Comparison of ENCODE assay signal across 10 cellular contexts in the genomic region with DNA sequence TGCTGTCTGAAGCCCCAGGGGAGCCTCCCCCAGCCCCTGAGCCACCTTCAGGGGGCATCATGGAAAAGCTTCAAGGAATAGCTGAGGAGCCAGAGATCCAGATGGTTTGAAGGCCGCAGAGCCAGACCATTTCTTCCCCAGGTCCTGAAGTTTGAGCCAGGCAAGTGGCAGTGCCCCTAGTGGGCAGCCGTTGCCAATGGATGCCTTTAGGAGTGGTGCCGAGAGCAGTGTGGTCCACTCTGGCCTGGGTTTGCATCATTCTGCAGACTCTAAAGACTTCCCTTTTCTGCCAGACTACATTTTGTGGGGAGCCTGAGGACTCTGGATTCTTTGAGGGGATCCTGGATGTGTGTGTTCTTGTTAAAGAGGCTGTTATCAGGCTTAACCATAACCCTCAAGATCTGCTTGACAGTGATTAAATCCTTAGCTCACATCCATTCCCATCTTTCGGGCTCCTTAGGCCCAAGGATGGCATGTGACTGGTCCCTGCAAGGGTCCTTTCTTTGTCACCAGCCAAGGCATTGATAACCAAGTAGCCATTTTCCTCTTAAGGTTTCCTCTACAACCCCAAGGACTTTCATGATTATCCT. TPM values are rescaled to one million over a fixed set of nuclear protein-coding genes. Genes with fewer than 3 reads are reported as not detected.
DNase-seq lines count a peak whose midpoint lies in the region; ATAC-seq and TF ChIP-seq lines count a peak whose summit lies in the region.
"Had no signal": no experiment of that assay in that cellular context is flagged by ENCODE, and none has a peak within 500 bp of the region (broad histone marks: within the 10 kb centered on the region; RNA-seq: fewer than 3 reads in every experiment).

No MANE protein-coding gene starts in this region.

- POLR2A ChIA-PET in Panc1 (lab: Charles Lee), result no interaction called here

- H3K79me2 ChIP-seq in fibroblast of lung (ENCODE audit: control insufficient read depth, insufficient read depth, low read length), result no peaks in the 10 kb centered on the region

- 58 to 81% (median 66%) methylated on average over 2 to 4 of the region's 4 CpGs for WGBS in spleen, 5 donors

- in situ Hi-C loops in Panc1 (cut with HindIII; ENCODE audit: low pct_unique_long_range_greater_than_20kb, low sequenced_read_pairs), result no loop called here

- H4K20me1 ChIP-seq in fibroblast of lung (ENCODE audit: control insufficient read depth, extremely low read depth, insufficient read depth, low read length), result no peaks in the 10 kb centered on the region

- no peak overlapping the region for H3K27ac ChIP-seq in Panc1 (ENCODE audit: low read length)
- H3K27ac ChIP-seq in fibroblast of lung (ENCODE audit: insufficient read depth, low read length), result no peak overlapping the region
- no peak overlapping the region for H3K27ac ChIP-seq in spleen

- H3K9me3 ChIP-seq in Panc1 (ENCODE audit: control insufficient read depth, insufficient read depth, low read depth, low read length), result no peaks in the 10 kb centered on the region
- H3K9me3 ChIP-seq in fibroblast of lung (ENCODE audit: control insufficient read depth, insufficient read depth, low read depth, low read length), result no peaks in the 10 kb centered on the region
- H3K9me3 ChIP-seq in spleen, result no peaks in the 10 kb centered on the region

- TF ChIP-seq CTCF in Panc1 (IDR thresholded peaks at IDR 0.05) (peak; percentile 86), fibroblast of lung (conservative IDR thresholded peaks at IDR 0.05 in 1 of 2, IDR thresholded peaks at IDR 0.05 in 1 of 2; ENCODE audit: low read depth in 1 of 2, low read length in 2 of 2) (peak; percentile 28 to 49), spleen (IDR thresholded peaks at IDR 0.05 in 8 of 11, conservative IDR thresholded peaks at IDR 0.05 in 3 of 11) (peak in 7 of 11 experiments; percentile 26 to 52 (median 44))

- TF ChIP-seq POLR2A in spleen (IDR thresholded peaks at IDR 0.05), result no peak

- BruUV-seq in Panc1 (replicated peaks; lab: Mats Ljungman, UMichigan), result no TSS peak

- peaks cover 10% of the 10 kb centered on the region for H3K36me3 ChIP-seq in Panc1 (ENCODE audit: control insufficient read depth, insufficient read depth, low read length)
- H3K36me3 ChIP-seq in fibroblast of lung (ENCODE audit: control insufficient read depth, insufficient read depth, low read length), result peaks cover 10% of the 10 kb centered on the region
- peaks cover 4 to 58% (median 53%) of the 10 kb centered on the region in 6 donors for H3K36me3 ChIP-seq in spleen

- DNase-seq in DMS53 (lab: John Stamatoyannopoulos, UW) (peak; percentile 44), DMS53 treated with DMSO at 0.1 percent for 48 hours (lab: John Stamatoyannopoulos, UW; ENCODE audit: unreplicated experiment) (no peak), Panc1 (ENCODE audit: low read depth, low spot score) (no peak), fibroblast of lung (ENCODE audit: low read depth in 2 of 2) (no peak), spleen (no peak), H4 (ENCODE audit: low spot score) (no peak), HuH-7 (ENCODE audit: low spot score) (no peak)
- DNase-seq: naive B cell had no signal

- H3K27me3 ChIP-seq in Panc1 (ENCODE audit: control insufficient read depth, insufficient read depth, low read length) (no peaks in the 10 kb centered on the region), fibroblast of lung (ENCODE audit: control insufficient read depth, insufficient read depth, low read length) (no peaks in the 10 kb centered on the region), spleen (replicated peaks in 1 of 7) (no peaks in the 10 kb centered on the region)

- CTCF ChIA-PET in Panc1 (lab: Charles Lee), result interaction anchor here (1.0 kb wide), 2 partner anchors 9 to 25 kb away, joined by 3 to 7 read pairs; no protein-coding TSS in a partner anchor

- no peak overlapping the region for H2AFZ ChIP-seq in fibroblast of lung (ENCODE audit: low read length)

- intact Hi-C loops in Panc1 (cut with micrococcal nuclease; ENCODE audit: unreplicated experiment), result no loop called here
- intact Hi-C loops in spleen (cut with DNase I; ENCODE audit: low total_unique reads), result no loop called here

- H3K4me2 ChIP-seq in fibroblast of lung (ENCODE audit: extremely low read depth, insufficient read depth, low read length), result no peak overlapping the region

- no peak overlapping the region for H3K4me3 ChIP-seq in Panc1 (ENCODE audit: low read depth in 2 of 2, low read length in 2 of 2)
- no peak overlapping the region for H3K4me3 ChIP-seq in fibroblast of lung (replicated peaks in 1 of 4; ENCODE audit: control extremely low read depth in 1 of 4, insufficient read depth in 1 of 4, low read depth in 3 of 4, low read length in 4 of 4)
- H3K4me3 ChIP-seq in spleen, result no peak overlapping the region

- H3K9ac ChIP-seq in fibroblast of lung (ENCODE audit: insufficient read depth, low read length), result no peak overlapping the region

- peak; percentile 74 for ATAC-seq in Panc1
- no peak for ATAC-seq in HG03135 (IDR thresholded peaks at IDR 0.05; ENCODE audit: unreplicated experiment)

- H3K4me1 ChIP-seq in Panc1 (ENCODE audit: control insufficient read depth, insufficient read depth, low read length) (no peaks in the 10 kb centered on the region), fibroblast of lung (ENCODE audit: control insufficient read depth, extremely low read depth, insufficient read depth, low read length) (no peaks in the 10 kb centered on the region), spleen (peaks cover 7 to 30% (median 17%) of the 10 kb centered on the region in 6 donors)

RNA-seq across cellular contexts. Expression of a gene that starts 13.1 kb away (rescaled TPM):
- total RNA-seq in Panc1 (2021; ENCODE audit: unreplicated experiment) (52.7 TPM), fibroblast of lung (13.5 and 14.4 TPM in 2 replicates), spleen (10 to 100 TPM; 30.4 to 40.7 (median 34.3) TPM)
- polyA plus RNA-seq in Panc1 (2012; ENCODE audit: insufficient read length), result 34.0 TPM
- polyA plus RNA-seq in fibroblast of lung (12.4 and 13.1 TPM in 2 replicates), spleen (10 to 100 TPM; 12.8 to 19.6 (median 13.4) TPM)
- 7.7 and 8.2 TPM in 2 replicates for polyA plus RNA-seq in fibroblast of lung (2012)
- polyA minus RNA-seq in fibroblast of lung (ENCODE audit: low replicate concordance), result 23.0 and 24.0 TPM in 2 replicates
- 6.1 and 7.2 TPM in 2 replicates for total RNA-seq in H4 (2014; rRNA removed; shearing (Covaris generic))

RNA-seq across cellular contexts. Expression of a gene that starts 14.4 kb away (rescaled TPM):
- total RNA-seq in Panc1 (2021; ENCODE audit: unreplicated experiment) (0.39 TPM), fibroblast of lung (under 0.01 and 0.17 TPM in 2 replicates), spleen (under 1 TPM in 4 of 7 donors, not detected in 3; 0.17 to 0.32 (median 0.23) TPM)
- 0.76 TPM for polyA plus RNA-seq in Panc1 (2012; ENCODE audit: insufficient read length)
- polyA plus RNA-seq in fibroblast of lung (0.05 and 0.12 TPM in 2 replicates), spleen (under 1 TPM in 2 of 3 donors, not detected in 1; 0.03 to 0.06 TPM)
- 0.23 and 0.30 TPM in 2 replicates for polyA plus RNA-seq in fibroblast of lung (2012)
- polyA minus RNA-seq in fibroblast of lung (ENCODE audit: low replicate concordance), result 0.63 and 0.93 TPM in 2 replicates
- 0.25 TPM in 1 of 2 replicates, not detected in the other for total RNA-seq in H4 (2014; rRNA removed; shearing (Covaris generic))
- total RNA-seq: subcutaneous adipose tissue had no signal

RNA-seq across cellular contexts. Expression of a gene that starts 27.3 kb away (rescaled TPM):
- 10.1 TPM for total RNA-seq in Panc1 (2021; ENCODE audit: unreplicated experiment)
- polyA plus RNA-seq in Panc1 (2012; ENCODE audit: insufficient read length), result 11.3 TPM
- total RNA-seq in fibroblast of lung, result 1.8 and 3.0 TPM in 2 replicates
- polyA plus RNA-seq in fibroblast of lung, result 3.0 and 4.2 TPM in 2 replicates
- polyA plus RNA-seq in fibroblast of lung (2012), result 3.5 and 5.1 TPM in 2 replicates
- polyA minus RNA-seq in fibroblast of lung (ENCODE audit: low replicate concordance), result 4.8 and 25.7 TPM in 2 replicates
- 10 to 100 TPM; 15.2 to 19.6 (median 17.6) TPM for total RNA-seq in spleen
- polyA plus RNA-seq in spleen, result 10 to 100 TPM in 1 of 3 donors, 1 to 10 TPM in 2; 5.8 to 13.3 (median 9.8) TPM
- total RNA-seq in H4 (2014; rRNA removed; shearing (Covaris generic)), result 2.3 and 5.1 TPM in 2 replicates

RNA-seq across cellular contexts. Expression of a gene that starts 32.8 kb away (rescaled TPM):
- total RNA-seq in Panc1 (2021; ENCODE audit: unreplicated experiment) (72.1 TPM), fibroblast of lung (14.5 and 14.6 TPM in 2 replicates), spleen (10 to 100 TPM; 27.7 to 58.9 (median 37.3) TPM)
- 63.4 TPM for polyA plus RNA-seq in Panc1 (2012; ENCODE audit: insufficient read length)
- polyA plus RNA-seq in fibroblast of lung (44.9 and 53.0 TPM in 2 replicates), spleen (10 to 100 TPM; 20.7 to 28.9 (median 26.4) TPM)
- 24.0 and 28.0 TPM in 2 replicates for polyA plus RNA-seq in fibroblast of lung (2012)
- 120 and 128 TPM in 2 replicates for polyA minus RNA-seq in fibroblast of lung (ENCODE audit: low replicate concordance)
- 25.0 and 43.7 TPM in 2 replicates for total RNA-seq in H4 (2014; rRNA removed; shearing (Covaris generic))

RNA-seq across cellular contexts. Expression of a gene that starts 34.0 kb away (rescaled TPM):
- total RNA-seq in Panc1 (2021; ENCODE audit: unreplicated experiment) (25.2 TPM), fibroblast of lung (12.8 and 21.3 TPM in 2 replicates), spleen (10 to 100 TPM; 13.2 to 18.7 (median 15.4) TPM)
- 29.2 TPM for polyA plus RNA-seq in Panc1 (2012; ENCODE audit: insufficient read length)
- polyA plus RNA-seq in fibroblast of lung (5.7 and 6.6 TPM in 2 replicates), spleen (10 to 100 TPM in 1 of 3 donors, 1 to 10 TPM in 2; 3.6 to 10.6 (median 5.3) TPM)
- polyA plus RNA-seq in fibroblast of lung (2012), result 9.1 and 10.6 TPM in 2 replicates
- polyA minus RNA-seq in fibroblast of lung (ENCODE audit: low replicate concordance), result 18.2 and 18.3 TPM in 2 replicates
- total RNA-seq in H4 (2014; rRNA removed; shearing (Covaris generic)), result 14.3 and 14.7 TPM in 2 replicates
